10 cellular contexts compared by ENCODE assay signal in genomic region chr3:52225452-52226228, GRCh38. TPM values are rescaled to one million over a fixed set of nuclear protein-coding genes. Genes with fewer than 3 reads are reported as not detected.
DNase-seq lines count a peak whose midpoint lies in the region; ATAC-seq and TF ChIP-seq lines count a peak whose summit lies in the region.
"Had no signal": no experiment of that assay in that cellular context is flagged by ENCODE, and none has a peak within 500 bp of the region (broad histone marks: within the 10 kb centered on the region; RNA-seq: fewer than 3 reads in every experiment).

TSS of gene TLR9 (minus strand) at chr3:52225645. CDS start at chr3:52225529, 116 bp downstream.

- peaks cover 35% of the 10 kb centered on the region for H3K36me3 Mint-ChIP-seq in stimulated activated effector memory CD8-positive, alpha-beta T cell treated with anti-CD3 and anti-CD28 coated beads, Interleukin-12 subunit alpha, Interleukin-12 subunit beta, amount 100 ng/mL, for 72 hours
- H3K36me3 Mint-ChIP-seq in mesothelial cell of epicardium = peaks cover 8% of the 10 kb centered on the region

- peak within 1 kb of the TSS; percentile 87 for H3K27ac Mint-ChIP-seq in stimulated activated effector memory CD8-positive, alpha-beta T cell treated with anti-CD3 and anti-CD28 coated beads, Interleukin-12 subunit alpha, Interleukin-12 subunit beta, amount 100 ng/mL, for 72 hours
- H3K27ac Mint-ChIP-seq in mesothelial cell of epicardium = no peak within 1 kb of the TSS

- no peak for TF ChIP-seq CTCF in GM12875 (IDR thresholded peaks at IDR 0.05; ENCODE audit: borderline replicate concordance, insufficient read depth, low read depth, low read length)
- no peak for TF ChIP-seq CTCF in mesothelial cell of epicardium (IDR thresholded peaks at IDR 0.05; ENCODE audit: unreplicated experiment)

- H3K27me3 Mint-ChIP-seq in mesothelial cell of epicardium (ENCODE audit: low read depth) = no peaks in the 10 kb centered on the region

- H3K4me3 ChIP-seq in GM12875 (ENCODE audit: low read depth, low read length) = peak within 1 kb of the TSS; percentile 46

- H3K4me3 Mint-ChIP-seq in stimulated activated effector memory CD8-positive, alpha-beta T cell treated with anti-CD3 and anti-CD28 coated beads, Interleukin-12 subunit alpha, Interleukin-12 subunit beta, amount 100 ng/mL, for 72 hours = peak within 1 kb of the TSS; percentile 77
- no peak within 1 kb of the TSS for H3K4me3 Mint-ChIP-seq in mesothelial cell of epicardium

- DNase-seq in UCSD-AML1 (lab: John Stamatoyannopoulos, UW; ENCODE audit: unreplicated experiment) (peak; percentile 52), mesothelial cell of epicardium (ENCODE audit: low spot score in 2 of 2, unreplicated experiment in 2 of 2) (no peak), NCI-H2227 (lab: John Stamatoyannopoulos, UW; ENCODE audit: unreplicated experiment) (no peak)
- DNase-seq in stimulated activated effector memory CD8-positive, alpha-beta T cell treated with anti-CD3 and anti-CD28 coated beads, Interleukin-12 subunit alpha, Interleukin-12 subunit beta, amount 100 ng/mL, for 72 hours (ENCODE audit: low spot score in 2 of 2) = no peak

- H3K9me3 Mint-ChIP-seq in stimulated activated effector memory CD8-positive, alpha-beta T cell treated with anti-CD3 and anti-CD28 coated beads, Interleukin-12 subunit alpha, Interleukin-12 subunit beta, amount 100 ng/mL, for 72 hours = no peaks in the 10 kb centered on the region
- no peaks in the 10 kb centered on the region for H3K9me3 Mint-ChIP-seq in mesothelial cell of epicardium

- ATAC-seq in GM19452 (IDR thresholded peaks at IDR 0.05; ENCODE audit: unreplicated experiment) (peak; percentile 88), HG03378 (IDR thresholded peaks at IDR 0.05; ENCODE audit: unreplicated experiment) (peak; percentile 78), SK-N-SH treated with all-trans-retinoic acid at 6 μM for 48 hours (no peak)
- peak; percentile 23 for ATAC-seq in stimulated activated effector memory CD8-positive, alpha-beta T cell treated with anti-CD3 and anti-CD28 coated beads, Interleukin-12 subunit alpha, Interleukin-12 subunit beta, amount 100 ng/mL, for 72 hours

- peaks cover 58% of the 10 kb centered on the region for H3K4me1 Mint-ChIP-seq in stimulated activated effector memory CD8-positive, alpha-beta T cell treated with anti-CD3 and anti-CD28 coated beads, Interleukin-12 subunit alpha, Interleukin-12 subunit beta, amount 100 ng/mL, for 72 hours
- H3K4me1 Mint-ChIP-seq in mesothelial cell of epicardium = no peaks in the 10 kb centered on the region

TF ChIP-seq in SK-N-SH treated with all-trans-retinoic acid at 6 μM for 48 hours, 23 proteins besides CTCF, POLR2A, EP300 and RAD21:
- TF ChIP-seq ZNF70 (CRISPR knock-in tag; IDR thresholded peaks at IDR 0.05) (no peak), ISL1 (CRISPR knock-in tag; IDR thresholded peaks at IDR 0.05) (no peak), ZFP30 (CRISPR knock-in tag; IDR thresholded peaks at IDR 0.05) (no peak), TSHZ2 (CRISPR knock-in tag; IDR thresholded peaks at IDR 0.05) (no peak), GLIS3 (CRISPR knock-in tag; IDR thresholded peaks at IDR 0.05) (no peak), RARB (CRISPR knock-in tag; IDR thresholded peaks at IDR 0.05) (no peak), ARNTL (CRISPR knock-in tag; IDR thresholded peaks at IDR 0.05; ENCODE audit: borderline replicate concordance, low read depth) (no peak), ZFP3 (CRISPR knock-in tag; IDR thresholded peaks at IDR 0.05) (no peak), ZNF565 (CRISPR knock-in tag; conservative IDR thresholded peaks at IDR 0.05; ENCODE audit: low read depth) (no peak), CSRNP3 (CRISPR knock-in tag; IDR thresholded peaks at IDR 0.05) (no peak), OSR1 (CRISPR knock-in tag; IDR thresholded peaks at IDR 0.05) (no peak)

RNA-seq across cellular contexts. Expression of gene TLR9, which starts in this region (rescaled TPM):
- 0.16 to 0.23 TPM in 2 of 3 replicates, not detected in the other for total RNA-seq in mesothelial cell of epicardium
- total RNA-seq: epithelial cell of proximal tubule, M059J had no signal
